In genomic region chr16:18937390-18937789, GRCh38 we compare ENCODE assay signal across 22 cellular contexts.
"Had no signal": no experiment of that assay in that cellular context is flagged by ENCODE, and none has a peak within 500 bp of the region (broad histone marks: within the 10 kb centered on the region; RNA-seq: fewer than 3 reads in every experiment).

No MANE protein-coding gene starts in this region.

- H3K9me3 ChIP-seq: MG63, SJSA1 had no signal

- DNase-seq: KBM-7, MG63, NCI-H1092, NCI-H1105 treated with DMSO at 0.1 percent for 48 hours, NCI-H1417 treated with DMSO at 0.1 percent for 48 hours, NCI-H146, NCI-H1694 treated with DMSO at 0.1 percent for 48 hours, NCI-H1930, NCI-H2081, NCI-H2107, NCI-H2227 treated with DMSO at 0.1 percent for 48 hours, NCI-H524, NCI-H526 treated with DMSO at 0.1 percent for 48 hours, NCI-H748 treated with DMSO at 0.1 percent for 48 hours, Right ventricle myocardium superior, RPMI8226, SIG-M5 had no signal

- H3K27ac ChIP-seq: HL-60, SJSA1, SK-N-MC had no signal

- H3K4me3 ChIP-seq: MG63, SJSA1, SK-N-MC had no signal

- H3K36me3 ChIP-seq: MG63, SJSA1 had no signal

- H3K27me3 ChIP-seq: MG63, SJSA1 had no signal

- FAIRE-seq: HTR-8/SVneo, RCC 7860 had no signal

- H3K4me1 ChIP-seq: SJSA1 had no signal
